Comparison of ENCODE assay signal across 6 cellular contexts in genomic region chr16:14998300-14998699, GRCh38. TPM values are rescaled to one million over a fixed set of nuclear protein-coding genes. Genes with fewer than 3 reads are reported as not detected.
A peak's percentile ranks its signal among the peaks of the same experiment; 100 is the strongest.
DNase-seq lines count a peak whose midpoint lies in the region; ATAC-seq and TF ChIP-seq lines count a peak whose summit lies in the region.
"Not testable (repeated sequence)": the region's sequence is repeated elsewhere in the genome, so short reads cannot be mapped to it uniquely, and the experiment has no call there.

No MANE protein-coding gene starts in this region.

- not testable (repeated sequence) for TF ChIP-seq CTCF in chondrocyte (IDR thresholded peaks at IDR 0.05); esophagus muscularis mucosa (IDR thresholded peaks at IDR 0.05); osteocyte (IDR thresholded peaks at IDR 0.05); spleen (IDR thresholded peaks at IDR 0.05 in 8 of 11, conservative IDR thresholded peaks at IDR 0.05 in 3 of 11)

- DNase-seq in chondrocyte (ENCODE audit: low spot score) = peak; percentile 70
- peak; percentile 12 for DNase-seq in esophagus muscularis mucosa (ENCODE audit: extremely low spot score)
- DNase-seq in islet precursor cell = peak; percentile 41
- peak; percentile 81 for DNase-seq in osteocyte (ENCODE audit: extremely low spot score, unreplicated experiment)
- DNase-seq in spleen = peak; percentile 29
- not testable (repeated sequence) for DNase-seq in aorta

- peak; percentile 5 for ATAC-seq in aorta (ENCODE audit: low FRiP score)

- not testable (repeated sequence) for H3K4me3 Mint-ChIP-seq in chondrocyte (ENCODE audit: unreplicated experiment); osteocyte (ENCODE audit: unreplicated experiment)

- H3K36me3 ChIP-seq in esophagus muscularis mucosa (peaks cover 12 to 50% (median 23%) of the 10 kb centered on the region in 4 donors), spleen (peaks cover 0 to 51% (median 25%) of the 10 kb centered on the region in 6 donors)
- H3K36me3 ChIP-seq in aorta (ENCODE audit: control insufficient read depth in 1 of 2, insufficient read depth in 2 of 2, low read length in 1 of 2) = not testable (repeated sequence)

- not testable (repeated sequence) for H3K27me3 ChIP-seq in esophagus muscularis mucosa; spleen (replicated peaks in 1 of 7); aorta (ENCODE audit: control insufficient read depth in 1 of 2, insufficient read depth in 2 of 2, low read length in 1 of 2)

- WGBS in esophagus muscularis mucosa = 97% methylated on average over 6 of the region's 7 CpGs
- 96 to 100% (median 97%) methylated on average over 7 of the region's 7 CpGs for WGBS in spleen, 5 donors
- 97 to 98% methylated on average over 7 of the region's 7 CpGs for WGBS in aorta, 2 donors

- H3K9me3 ChIP-seq in esophagus muscularis mucosa; spleen; aorta (ENCODE audit: control insufficient read depth, low read length): not testable (repeated sequence)

- not testable (repeated sequence) for TF ChIP-seq EP300 in esophagus muscularis mucosa (IDR thresholded peaks at IDR 0.05)

- not testable (repeated sequence) for H3K27ac ChIP-seq in esophagus muscularis mucosa (replicated peaks in 1 of 4); spleen; aorta (ENCODE audit: low read depth in 1 of 2, low read length in 2 of 2)

- not testable (repeated sequence) for H3K27me3 Mint-ChIP-seq in chondrocyte (ENCODE audit: low read depth); osteocyte (ENCODE audit: unreplicated experiment)

- not testable (repeated sequence) for H3K9me3 Mint-ChIP-seq in chondrocyte (ENCODE audit: low read depth); osteocyte (ENCODE audit: unreplicated experiment)

- H3K4me1 Mint-ChIP-seq in chondrocyte (ENCODE audit: low read depth) (peaks cover 19% of the 10 kb centered on the region), osteocyte (ENCODE audit: unreplicated experiment) (peaks cover 20% of the 10 kb centered on the region)

- H3K27ac Mint-ChIP-seq in chondrocyte (ENCODE audit: unreplicated experiment); osteocyte (ENCODE audit: unreplicated experiment): not testable (repeated sequence)

- TF ChIP-seq POLR2A in esophagus muscularis mucosa (IDR thresholded peaks at IDR 0.05; ENCODE audit: low read depth); spleen (IDR thresholded peaks at IDR 0.05): not testable (repeated sequence)

- peaks cover 18% of the 10 kb centered on the region for H3K36me3 Mint-ChIP-seq in chondrocyte (ENCODE audit: low read depth)
- peaks cover 32% of the 10 kb centered on the region for H3K36me3 Mint-ChIP-seq in osteocyte (ENCODE audit: unreplicated experiment)

- H3K4me3 ChIP-seq in esophagus muscularis mucosa; spleen; aorta (ENCODE audit: low read length in 2 of 2): not testable (repeated sequence)

- H3K4me1 ChIP-seq in esophagus muscularis mucosa; aorta (ENCODE audit: control insufficient read depth in 1 of 2, insufficient read depth in 2 of 2, low read length in 2 of 2): not testable (repeated sequence)
- H3K4me1 ChIP-seq in spleen = peaks cover 0 to 10% (median 1%) of the 10 kb centered on the region in 6 donors

- intact Hi-C loops in esophagus muscularis mucosa (cut with DNase I); spleen (cut with DNase I; ENCODE audit: low total_unique reads); aorta (cut with DNase I): not testable (repeated sequence)

RNA-seq across cellular contexts. Expression of gene PDXDC1, which starts 23.5 kb away (rescaled TPM):
- total RNA-seq in chondrocyte = 120 to 156 TPM (median 125 TPM) in 3 replicates
- 10 to 100 TPM; 74.3 to 91.3 (median 85.9) TPM for total RNA-seq in esophagus muscularis mucosa
- total RNA-seq in osteocyte = 107 and 109 TPM in 2 replicates
- 10 to 100 TPM; 51.0 to 80.7 (median 72.4) TPM for total RNA-seq in spleen
- polyA plus RNA-seq in spleen = 10 to 100 TPM; 17.7 to 29.6 (median 18.6) TPM
- 10 to 100 TPM; 84.7 to 88.1 TPM for total RNA-seq in aorta
- polyA plus RNA-seq in aorta = 10 to 100 TPM; 51.4 to 56.3 TPM

RNA-seq across cellular contexts. Expression of gene NTAN1, which starts 57.6 kb away (rescaled TPM):
- 47.4 to 50.3 TPM (median 49.3 TPM) in 3 replicates for total RNA-seq in chondrocyte
- 10 to 100 TPM; 61.1 to 74.8 (median 63.5) TPM for total RNA-seq in esophagus muscularis mucosa
- total RNA-seq in osteocyte = 54.9 and 56.4 TPM in 2 replicates
- 10 to 100 TPM; 27.1 to 70.6 (median 50.8) TPM for total RNA-seq in spleen
- 10 to 100 TPM; 33.0 to 48.3 (median 39.8) TPM for polyA plus RNA-seq in spleen
- total RNA-seq in aorta = 10 to 100 TPM; 36.0 to 49.5 TPM
- polyA plus RNA-seq in aorta = 10 to 100 TPM; 64.3 to 99.8 TPM
